9 cellular contexts compared by ENCODE assay signal in genomic region chr19:35437152-35437951, GRCh38. TPM values are rescaled to one million over a fixed set of nuclear protein-coding genes. Genes with fewer than 3 reads are reported as not detected.
DNase-seq lines count a peak whose midpoint lies in the region; ATAC-seq, FAIRE-seq and TF ChIP-seq lines count a peak whose summit lies in the region.
"Had no signal": no experiment of that assay in that cellular context is flagged by ENCODE, and none has a peak within 500 bp of the region (broad histone marks: within the 10 kb centered on the region; RNA-seq: fewer than 3 reads in every experiment).

No MANE protein-coding gene starts in this region.

- intact Hi-C loops in MCF 10A (cut with micrococcal nuclease) = no loop called here
- intact Hi-C loops in transverse colon (cut with DNase I; ENCODE audit: low total_unique reads) = no loop called here
- intact Hi-C loops in kidney (cut with DNase I) = no loop called here

- TF ChIP-seq POLR2A in transverse colon (IDR thresholded peaks at IDR 0.05) = no peak

- no peak overlapping the region for H2AFZ ChIP-seq in mesenchymal stem cell (ENCODE audit: low read depth, low read length)

- CTCF ChIA-PET in MCF 10A (lab: Yijun Ruan, JAX) = interaction anchor here (0.6 kb wide), 1 partner anchor 224 kb away, joined by 3 read pairs; no protein-coding TSS in a partner anchor

- H3K4me2 ChIP-seq in mesenchymal stem cell (ENCODE audit: low read length, poor library complexity, severe bottlenecking) = no peak overlapping the region

- H3K27ac Mint-ChIP-seq in activated naive CD8-positive, alpha-beta T cell treated with anti-CD3 and anti-CD28 coated beads, Interleukin-2, amount 10 ng/mL, durations not matched to agents 7 days and 5 days = peak overlapping the region; percentile 77
- no peak overlapping the region for H3K27ac Mint-ChIP-seq in activated naive CD8-positive, alpha-beta T cell treated with anti-CD3 and anti-CD28 coated beads for 36 hours
- H3K27ac Mint-ChIP-seq in MCF 10A (ENCODE audit: low read depth, unreplicated experiment) = no peak overlapping the region

- no peak overlapping the region for H3K23ac ChIP-seq in mesenchymal stem cell (ENCODE audit: low read length in 2 of 2)

- peaks cover 0 to 35% of the 10 kb centered on the region in 2 experiments for H3K27me3 ChIP-seq in mesenchymal stem cell (ENCODE audit: control insufficient read depth in 1 of 2, insufficient read depth in 1 of 2, low read length in 2 of 2)
- H3K27me3 ChIP-seq in transverse colon = no peaks in the 10 kb centered on the region

- H3K79me1 ChIP-seq in mesenchymal stem cell (replicated peaks; ENCODE audit: low read length, poor library complexity, severe bottlenecking) = no peaks in the 10 kb centered on the region

- peak overlapping the region; percentile 24 to 62 for H3K4ac ChIP-seq in mesenchymal stem cell (ENCODE audit: low read depth in 1 of 2, low read length in 2 of 2)

- no peak for DNase-seq in activated naive CD8-positive, alpha-beta T cell treated with anti-CD3 and anti-CD28 coated beads, Interleukin-2, amount 10 ng/mL, durations not matched to agents 7 days and 5 days
- no peak for DNase-seq in activated naive CD8-positive, alpha-beta T cell treated with anti-CD3 and anti-CD28 coated beads for 36 hours
- DNase-seq in MCF 10A (ENCODE audit: unreplicated experiment) = peak; percentile 11
- DNase-seq in mesenchymal stem cell = peak; percentile 89
- DNase-seq in transverse colon = peak; percentile 64
- DNase-seq in kidney = no peak

- no TSS peak for BruUV-seq in MCF 10A (replicated peaks; lab: Mats Ljungman, UMichigan)

- peak overlapping the region; percentile 75 for H2BK120ac ChIP-seq in mesenchymal stem cell (ENCODE audit: low read depth, low read length)

- peaks cover 19% of the 10 kb centered on the region for H3K27me3 Mint-ChIP-seq in activated naive CD8-positive, alpha-beta T cell treated with anti-CD3 and anti-CD28 coated beads, Interleukin-2, amount 10 ng/mL, durations not matched to agents 7 days and 5 days
- peaks cover 47% of the 10 kb centered on the region for H3K27me3 Mint-ChIP-seq in activated naive CD8-positive, alpha-beta T cell treated with anti-CD3 and anti-CD28 coated beads for 36 hours
- peaks cover 33% of the 10 kb centered on the region for H3K27me3 Mint-ChIP-seq in MCF 10A (ENCODE audit: insufficient read depth, unreplicated experiment)

- H3K18ac ChIP-seq in mesenchymal stem cell (ENCODE audit: low read depth in 1 of 2, low read length in 2 of 2) = peak overlapping the region; percentile 15 to 82

- H4K8ac ChIP-seq in mesenchymal stem cell (ENCODE audit: low read length) = peak overlapping the region; percentile 83

- peak overlapping the region; percentile 33 for H3K4me3 Mint-ChIP-seq in activated naive CD8-positive, alpha-beta T cell treated with anti-CD3 and anti-CD28 coated beads, Interleukin-2, amount 10 ng/mL, durations not matched to agents 7 days and 5 days
- no peak overlapping the region for H3K4me3 Mint-ChIP-seq in activated naive CD8-positive, alpha-beta T cell treated with anti-CD3 and anti-CD28 coated beads for 36 hours
- no peak overlapping the region for H3K4me3 Mint-ChIP-seq in MCF 10A (ENCODE audit: unreplicated experiment)

- peaks cover 3% of the 10 kb centered on the region for H3K4me1 ChIP-seq in mesenchymal stem cell (ENCODE audit: control insufficient read depth, insufficient read depth, low read depth, low read length)
- peaks cover 21 to 40% (median 23%) of the 10 kb centered on the region in 4 donors for H3K4me1 ChIP-seq in transverse colon
- H3K4me1 ChIP-seq in kidney (ENCODE audit: control insufficient read depth in 1 of 2, insufficient read depth in 1 of 2, low read depth in 1 of 2, low read length in 2 of 2) = peaks cover 3 to 16% of the 10 kb centered on the region in 2 donors

- H2AK5ac ChIP-seq in mesenchymal stem cell (ENCODE audit: low read length, severe bottlenecking) = no peak overlapping the region

- POLR2A ChIA-PET in activated naive CD8-positive, alpha-beta T cell treated with anti-CD3 and anti-CD28 coated beads, Interleukin-2, amount 10 ng/mL, durations not matched to agents 7 days and 5 days (lab: Charles Lee) = no interaction called here
- POLR2A ChIA-PET in MCF 10A (lab: Yijun Ruan, JAX) = no interaction called here

- H2BK15ac ChIP-seq in mesenchymal stem cell (ENCODE audit: low read depth, poor library complexity, severe bottlenecking) = no peak overlapping the region

- H3K27ac ChIP-seq in mesenchymal stem cell (ENCODE audit: low read length, poor library complexity, severe bottlenecking) = no peak overlapping the region
- peak overlapping the region; percentile 79 to 87 (median 85) for H3K27ac ChIP-seq in transverse colon
- peak overlapping the region in 1 of 2 donors; percentile 51 for H3K27ac ChIP-seq in kidney (ENCODE audit: low read depth in 2 of 2, low read length in 2 of 2)

- 80% methylated on average over 16 of the region's 18 CpGs for WGBS in mesenchymal stem cell
- WGBS in transverse colon (ENCODE audit: low coverage in 1 of 2), 2 donors = 60 to 75% methylated on average over 2 to 18 of the region's 18 CpGs

- H4K91ac ChIP-seq in mesenchymal stem cell (ENCODE audit: low read length) = peak overlapping the region; percentile 85

- peak overlapping the region; percentile 76 for H3K9ac ChIP-seq in mesenchymal stem cell (ENCODE audit: low read length)
- H3K9ac ChIP-seq in kidney (ENCODE audit: low read length in 2 of 2) = no peak overlapping the region

- H3K4me1 Mint-ChIP-seq in activated naive CD8-positive, alpha-beta T cell treated with anti-CD3 and anti-CD28 coated beads, Interleukin-2, amount 10 ng/mL, durations not matched to agents 7 days and 5 days = peaks cover 18% of the 10 kb centered on the region
- peaks cover 16% of the 10 kb centered on the region for H3K4me1 Mint-ChIP-seq in activated naive CD8-positive, alpha-beta T cell treated with anti-CD3 and anti-CD28 coated beads for 36 hours
- H3K4me1 Mint-ChIP-seq in MCF 10A (ENCODE audit: insufficient read depth, unreplicated experiment) = peaks cover 9% of the 10 kb centered on the region

- H2BK12ac ChIP-seq in mesenchymal stem cell (ENCODE audit: low read length in 2 of 2) = peak overlapping the region; percentile 72 to 77

- H3K4me3 ChIP-seq in mesenchymal stem cell (ENCODE audit: insufficient read depth in 1 of 2, low read depth in 1 of 2, low read length in 2 of 2) = peak overlapping the region in 1 of 2 experiments; percentile 42
- peak overlapping the region in 1 of 4 donors; percentile 17 for H3K4me3 ChIP-seq in transverse colon
- H3K4me3 ChIP-seq in kidney (ENCODE audit: low read length in 2 of 2) = no peak overlapping the region

- in situ Hi-C loops in transverse colon (cut with MboI; ENCODE audit: low pct_ligation_motif_present in 1 of 4, low pct_unique_long_range_greater_than_20kb in 1 of 4, low sequenced_read_pairs in 3 of 4) = no loop called here

- H2BK5ac ChIP-seq in mesenchymal stem cell (ENCODE audit: low read depth, low read length, poor library complexity, severe bottlenecking) = no peak overlapping the region

- H3K36me3 ChIP-seq in mesenchymal stem cell (ENCODE audit: control insufficient read depth in 1 of 2, insufficient read depth in 2 of 2, low read depth in 1 of 2, low read length in 2 of 2) (no peaks in the 10 kb centered on the region), transverse colon (no peaks in the 10 kb centered on the region), kidney (ENCODE audit: control insufficient read depth in 1 of 2, insufficient read depth in 2 of 2, low read length in 2 of 2) (no peaks in the 10 kb centered on the region)

- H3K14ac ChIP-seq in mesenchymal stem cell (ENCODE audit: low read length in 2 of 2) = no peak overlapping the region

- ATAC-seq in activated naive CD8-positive, alpha-beta T cell treated with anti-CD3 and anti-CD28 coated beads, Interleukin-2, amount 10 ng/mL, durations not matched to agents 7 days and 5 days (ENCODE audit: low read depth) = no peak
- no peak for ATAC-seq in HG02973 (IDR thresholded peaks at IDR 0.05; ENCODE audit: unreplicated experiment)
- ATAC-seq in HG03520 (IDR thresholded peaks at IDR 0.05; ENCODE audit: unreplicated experiment) = no peak

- H3K9me3 Mint-ChIP-seq in activated naive CD8-positive, alpha-beta T cell treated with anti-CD3 and anti-CD28 coated beads, Interleukin-2, amount 10 ng/mL, durations not matched to agents 7 days and 5 days = peaks cover under 1% of the 10 kb centered on the region
- H3K9me3 Mint-ChIP-seq in activated naive CD8-positive, alpha-beta T cell treated with anti-CD3 and anti-CD28 coated beads for 36 hours = no peaks in the 10 kb centered on the region
- no peaks in the 10 kb centered on the region for H3K9me3 Mint-ChIP-seq in MCF 10A (ENCODE audit: unreplicated experiment)

- TF ChIP-seq CTCF in MCF 10A (IDR thresholded peaks at IDR 0.05; ENCODE audit: unreplicated experiment) (no peak), transverse colon (IDR thresholded peaks at IDR 0.05) (no peak), kidney (IDR thresholded peaks at IDR 0.05; ENCODE audit: borderline replicate concordance, extremely low read depth, insufficient read depth) (no peak)

- H3K9me3 ChIP-seq in mesenchymal stem cell (ENCODE audit: control insufficient read depth, low read length) = no peaks in the 10 kb centered on the region
- no peaks in the 10 kb centered on the region for H3K9me3 ChIP-seq in transverse colon
- H3K9me3 ChIP-seq in kidney (ENCODE audit: control insufficient read depth in 1 of 2, low read length in 2 of 2) = no peaks in the 10 kb centered on the region

- TF ChIP-seq EP300 in transverse colon (IDR thresholded peaks at IDR 0.05; ENCODE audit: low read depth) = no peak

- FAIRE-seq in kidney (lab: Jason Lieb, UNC) = no peak

- no peaks in the 10 kb centered on the region for H3K36me3 Mint-ChIP-seq in activated naive CD8-positive, alpha-beta T cell treated with anti-CD3 and anti-CD28 coated beads, Interleukin-2, amount 10 ng/mL, durations not matched to agents 7 days and 5 days
- no peaks in the 10 kb centered on the region for H3K36me3 Mint-ChIP-seq in activated naive CD8-positive, alpha-beta T cell treated with anti-CD3 and anti-CD28 coated beads for 36 hours
- H3K36me3 Mint-ChIP-seq in MCF 10A (ENCODE audit: insufficient read depth, unreplicated experiment) = no peaks in the 10 kb centered on the region

RNA-seq across cellular contexts. Expression of gene FFAR2, which starts 10.7 kb away (rescaled TPM):
- total RNA-seq in activated naive CD8-positive, alpha-beta T cell treated with anti-CD3 and anti-CD28 coated beads, Interleukin-2, amount 10 ng/mL, durations not matched to agents 7 days and 5 days = not detected
- total RNA-seq in activated naive CD8-positive, alpha-beta T cell treated with anti-CD3 and anti-CD28 coated beads for 36 hours = not detected
- total RNA-seq in MCF 10A (2022) (not detected in 2 replicates), transverse colon (1 to 10 TPM in 1 of 4 donors, under 1 TPM in 1, not detected in 2; 0.32 to 2.2 TPM), kidney (0.22 TPM)
- polyA plus RNA-seq in mesenchymal stem cell (2013, experiment 1 of 2) = 0.06 TPM
- 0.12 TPM for polyA plus RNA-seq in mesenchymal stem cell (2013, experiment 2 of 2)
- polyA plus RNA-seq in kidney (ENCODE audit: insufficient read depth, low read depth, low replicate concordance) = not detected
- total RNA-seq: fibroblast of lung had no signal
- polyA plus RNA-seq: fibroblast of lung had no signal

RNA-seq across cellular contexts. Expression of gene KRTDAP, which starts 52.9 kb away (rescaled TPM):
- total RNA-seq in activated naive CD8-positive, alpha-beta T cell treated with anti-CD3 and anti-CD28 coated beads, Interleukin-2, amount 10 ng/mL, durations not matched to agents 7 days and 5 days = not detected
- total RNA-seq in activated naive CD8-positive, alpha-beta T cell treated with anti-CD3 and anti-CD28 coated beads for 36 hours = not detected
- not detected in 2 replicates for total RNA-seq in MCF 10A (2022)
- not detected for polyA plus RNA-seq in mesenchymal stem cell (2013, experiment 1 of 2)
- polyA plus RNA-seq in mesenchymal stem cell (2013, experiment 2 of 2) = 0.12 TPM
- not detected for total RNA-seq in transverse colon
- not detected for total RNA-seq in kidney
- not detected for polyA plus RNA-seq in kidney (ENCODE audit: insufficient read depth, low read depth, low replicate concordance)
- total RNA-seq: fibroblast of lung had no signal
- polyA plus RNA-seq: fibroblast of lung had no signal

Comparison
In these comparisons a context has a peak if more than half of its experiments do, and no peak if none do; other contexts are left out.
1. DNase-seq: peak in MCF 10A (single experiment), mesenchymal stem cell (single experiment) and transverse colon (single experiment); none in activated naive CD8-positive, alpha-beta T cell treated with anti-CD3 and anti-CD28 coated beads, Interleukin-2, amount 10 ng/mL, durations not matched to agents 7 days and 5 days (single experiment), activated naive CD8-positive, alpha-beta T cell treated with anti-CD3 and anti-CD28 coated beads for 36 hours (single experiment) and kidney (single experiment).